ENCODE assay signal across 31 cellular contexts in genomic region chr1:75316230-75316629, GRCh38.
DNase-seq lines count a peak whose midpoint lies in the region; ATAC-seq, FAIRE-seq and TF ChIP-seq lines count a peak whose summit lies in the region.
"Had no signal": no experiment of that assay in that cellular context is flagged by ENCODE, and none has a peak within 500 bp of the region (broad histone marks: within the 10 kb centered on the region; RNA-seq: fewer than 3 reads in every experiment).

No MANE protein-coding gene starts in this region.

- no peak overlapping the region for H3K14ac ChIP-seq in H1 (ENCODE audit: insufficient read length)

- H3K4me1 ChIP-seq in H1 (replicated peaks in 1 of 4; ENCODE audit: control insufficient read depth in 3 of 4, insufficient read depth in 4 of 4, low read length in 3 of 4) (no peaks in the 10 kb centered on the region), mesendoderm (ENCODE audit: control insufficient read depth, low read depth, low read length) (peaks cover 2% of the 10 kb centered on the region)
- H3K4me1 ChIP-seq: A549; BE2C; BLaER1; BLaER1 treated with 17β-estradiol and CSF1 and Interleukin-3, amounts not matched to agents 10 nM and 100 nM; Caco-2 had no signal

- H3K23ac ChIP-seq in H1 (ENCODE audit: insufficient read length) (no peak overlapping the region), mesendoderm (ENCODE audit: low read length) (no peak overlapping the region)

- H2AFZ ChIP-seq in H1 (ENCODE audit: low read length) = no peak overlapping the region

- no peak for ATAC-seq in GM21381 (IDR thresholded peaks at IDR 0.05; ENCODE audit: unreplicated experiment)
- ATAC-seq: A549; CD8-positive, alpha-beta T cell had no signal

- DNase-seq in H1 (ENCODE audit: low read depth in 1 of 2, low spot score in 2 of 2) = no peak
- DNase-seq in mesendoderm = peak; percentile 69
- DNase-seq in iPS-NIHi7 (ENCODE audit: extremely low spot score) = no peak
- DNase-seq: 8988T; ACHN; AML-193; BE2C; C1 segment of cervical spinal cord; Caco-2; Calu3; CD4-positive, alpha-beta memory T cell; CD4-positive, alpha-beta T cell; CD4-positive, CD25-positive, alpha-beta regulatory T cell; CD8-positive, alpha-beta memory T cell; CD8-positive, alpha-beta T cell; COR-L47; DMS 273 treated with DMSO at 0.1 percent for 48 hours; DMS153; DMS53; DMS79; DMS79 treated with DMSO at 0.1 percent for 48 hours; DND-41; EL had no signal

- H3K9me3 ChIP-seq in H1 (ENCODE audit: insufficient read depth in 2 of 2, low read depth in 1 of 2, low read length in 1 of 2) = no peaks in the 10 kb centered on the region
- H3K9me3 ChIP-seq: A549; BE2C; BLaER1; BLaER1 treated with 17β-estradiol and CSF1 and Interleukin-3, amounts not matched to agents 10 nM and 100 nM; Caco-2 had no signal

- H4K91ac ChIP-seq in H1 (replicated peaks; ENCODE audit: insufficient read length, low read length) = no peak overlapping the region

- H4K5ac ChIP-seq in H1 (ENCODE audit: insufficient read length, low read depth, low read length) (no peak overlapping the region), mesendoderm (ENCODE audit: low read length) (no peak overlapping the region)

- no peak for TF ChIP-seq EP300 in H1 (IDR thresholded peaks at IDR 0.05; ENCODE audit: borderline replicate concordance in 1 of 2, low read depth in 2 of 2, low read length in 2 of 2)

- H3K18ac ChIP-seq in H1 (ENCODE audit: extremely low read depth, low read length) (no peak overlapping the region), mesendoderm (ENCODE audit: low read length) (no peak overlapping the region)

- CTCF ChIA-PET in H1 (lab: Charles Lee; ENCODE audit: partially characterized antibody) = interaction anchor here (5.4 kb wide), 1 partner anchor 12 kb away, joined by 25 read pairs; no protein-coding TSS in a partner anchor

- H3K56ac ChIP-seq in H1 (replicated peaks; ENCODE audit: insufficient read length, low read depth, low read length) = no peak overlapping the region
- H3K56ac ChIP-seq in mesendoderm (ENCODE audit: low read length) = no peak overlapping the region

- no peak for TF ChIP-seq POLR2A in H1 (IDR thresholded peaks at IDR 0.05; ENCODE audit: control extremely low read depth in 1 of 2, low read depth in 2 of 2, low read length in 2 of 2)

- H2BK120ac ChIP-seq in H1 (replicated peaks; ENCODE audit: low read depth, low read length) (no peak overlapping the region), mesendoderm (ENCODE audit: low read depth, low read length) (no peak overlapping the region)

- no peak overlapping the region for H3K4me2 ChIP-seq in H1 (ENCODE audit: insufficient read depth in 1 of 2, low read depth in 2 of 2, low read length in 2 of 2)
- no peak overlapping the region for H3K4me2 ChIP-seq in mesendoderm (ENCODE audit: low read length)
- H3K4me2 ChIP-seq: A549; BLaER1; BLaER1 treated with 17β-estradiol and CSF1 and Interleukin-3, amounts not matched to agents 10 nM and 100 nM had no signal

- no peak overlapping the region for H2BK12ac ChIP-seq in H1 (ENCODE audit: low read depth, low read length)

- H3K79me1 ChIP-seq in H1 (ENCODE audit: low read depth, low read length) = no peaks in the 10 kb centered on the region
- H3K79me1 ChIP-seq in mesendoderm (ENCODE audit: low read length) = no peaks in the 10 kb centered on the region

- H2BK15ac ChIP-seq in H1 (ENCODE audit: low read length) (no peak overlapping the region), mesendoderm (replicated peaks; ENCODE audit: low read depth) (no peak overlapping the region)

- H3K4me3 ChIP-seq in H1 (ENCODE audit: extremely low read depth in 1 of 4, insufficient read depth in 2 of 4, low read depth in 3 of 4, low read length in 4 of 4) (no peak overlapping the region), mesendoderm (ENCODE audit: low read length) (no peak overlapping the region)
- H3K4me3 ChIP-seq: A549; BLaER1; BLaER1 treated with 17β-estradiol and CSF1 and Interleukin-3, amounts not matched to agents 10 nM and 100 nM had no signal

- POLR2A ChIA-PET in H1 (lab: Charles Lee; ENCODE audit: partially characterized antibody) = interaction anchor here (0.7 kb wide), 1 partner anchor 12 kb away, joined by 3 read pairs; no protein-coding TSS in a partner anchor

- no peaks in the 10 kb centered on the region for H3K27me3 ChIP-seq in H1 (replicated peaks in 1 of 4; ENCODE audit: control insufficient read depth in 3 of 4, extremely low read depth in 1 of 4, insufficient read depth in 3 of 4, low read length in 3 of 4)
- no peaks in the 10 kb centered on the region for H3K27me3 ChIP-seq in mesendoderm (ENCODE audit: insufficient read depth, low read length, poor library complexity)
- H3K27me3 ChIP-seq: BE2C; BLaER1; BLaER1 treated with 17β-estradiol and CSF1 and Interleukin-3, amounts not matched to agents 10 nM and 100 nM had no signal

- H4K8ac ChIP-seq in H1 (ENCODE audit: extremely low read depth, insufficient read depth, low read length) = no peak overlapping the region
- H4K8ac ChIP-seq in mesendoderm (ENCODE audit: low read depth, low read length) = no peak overlapping the region

- no peak overlapping the region for H3K4ac ChIP-seq in H1 (replicated peaks; ENCODE audit: insufficient read length, low read depth, low read length)
- H3K4ac ChIP-seq in mesendoderm (ENCODE audit: low read depth, low read length) = no peak overlapping the region

- no peak overlapping the region for H2BK5ac ChIP-seq in H1 (ENCODE audit: low read depth, low read length)
- H2BK5ac ChIP-seq in mesendoderm (ENCODE audit: low read length) = no peak overlapping the region

- H3K36me3 ChIP-seq in H1 (ENCODE audit: control insufficient read depth in 2 of 4, insufficient read depth in 4 of 4, low read length in 3 of 4) (no peaks in the 10 kb centered on the region), mesendoderm (ENCODE audit: control insufficient read depth, insufficient read depth, low read length) (no peaks in the 10 kb centered on the region)
- H3K36me3 ChIP-seq: BE2C; BLaER1; BLaER1 treated with 17β-estradiol and CSF1 and Interleukin-3, amounts not matched to agents 10 nM and 100 nM had no signal

- no peak overlapping the region for H2AK5ac ChIP-seq in H1 (ENCODE audit: low read depth, low read length)
- no peak overlapping the region for H2AK5ac ChIP-seq in mesendoderm (ENCODE audit: low read length)

- H3K9ac ChIP-seq in H1 (replicated peaks in 1 of 4; ENCODE audit: extremely low read depth in 1 of 4, low read depth in 3 of 4, low read length in 3 of 4) (no peak overlapping the region), mesendoderm (ENCODE audit: low read length) (no peak overlapping the region)
- H3K9ac ChIP-seq: BLaER1; BLaER1 treated with 17β-estradiol and CSF1 and Interleukin-3, amounts not matched to agents 10 nM and 100 nM had no signal

- no peak overlapping the region for H2BK20ac ChIP-seq in H1 (ENCODE audit: low read length)

- 81% methylated on average over 1 of the region's 1 CpG; no CpG with 5 or more reads in 1 of the 2 experiments for WGBS in H1 (ENCODE audit: extremely low coverage in 1 of 2, insufficient coverage in 1 of 2, insufficient read length in 1 of 2, insufficient replicate concordance in 2 of 2, low coverage in 1 of 2, low lambda C conversion rate in 2 of 2, missing lambda C conversion rate in 1 of 2), 2 experiments
- no CpG with 5 or more reads among the region's 1 CpG for WGBS in mesendoderm (ENCODE audit: extremely low coverage, insufficient coverage, low lambda C conversion rate)

- H3K23me2 ChIP-seq in H1 (ENCODE audit: low read depth, low read length) = no peaks in the 10 kb centered on the region

- TF ChIP-seq CTCF in H1 (IDR thresholded peaks at IDR 0.05; ENCODE audit: control extremely low read depth in 1 of 3, insufficient read depth in 1 of 3, low read depth in 1 of 3, low read length in 3 of 3) = no peak

- H4K20me1 ChIP-seq in H1 (replicated peaks in 1 of 2; ENCODE audit: control insufficient read depth in 1 of 2, insufficient read depth in 2 of 2, low read length in 2 of 2) = no peaks in the 10 kb centered on the region
- H4K20me1 ChIP-seq: BLaER1; BLaER1 treated with 17β-estradiol and CSF1 and Interleukin-3, amounts not matched to agents 10 nM and 100 nM had no signal

- no peak for TF ChIP-seq RAD21 in H1 (IDR thresholded peaks at IDR 0.05 in 1 of 2, conservative IDR thresholded peaks at IDR 0.05 in 1 of 2; ENCODE audit: low read depth in 2 of 2, low read length in 2 of 2)

- H3K79me2 ChIP-seq in H1 (ENCODE audit: control insufficient read depth in 1 of 2, insufficient read depth in 2 of 2, low read length in 2 of 2) (no peaks in the 10 kb centered on the region), mesendoderm (ENCODE audit: control insufficient read depth, insufficient read depth, low read length) (no peaks in the 10 kb centered on the region)

- FAIRE-seq in H1 (lab: Jason Lieb, UNC) = peak; percentile 57
- FAIRE-seq: A204.1, A549, D721Med had no signal

- H3K27ac ChIP-seq in H1 (ENCODE audit: low read depth, low read length) = no peak overlapping the region
- no peak overlapping the region for H3K27ac ChIP-seq in mesendoderm (ENCODE audit: low read depth, low read length)
- H3K27ac ChIP-seq: 22Rv1; A549; BLaER1; BLaER1 treated with 17β-estradiol and CSF1 and Interleukin-3, amounts not matched to agents 10 nM and 100 nM; C4-2B had no signal

TF ChIP-seq in H1, 55 proteins besides CTCF, POLR2A, EP300 and RAD21:
- no peak for TF ChIP-seq HDAC2 (IDR thresholded peaks at IDR 0.05; ENCODE audit: borderline replicate concordance in 1 of 2, low read depth in 2 of 2, low read length in 2 of 2)
- TF ChIP-seq CREB1 (IDR thresholded peaks at IDR 0.05) = no peak
- peak; percentile 9; the same call in 1 of the 2 replicates for TF ChIP-seq CEBPB (IDR thresholded peaks at IDR 0.05; ENCODE audit: low read depth, low read length)
- TF ChIP-seq PHF8 (conservative IDR thresholded peaks at IDR 0.05; ENCODE audit: low read depth, low read length) = no peak
- TF ChIP-seq, protein P1, sequence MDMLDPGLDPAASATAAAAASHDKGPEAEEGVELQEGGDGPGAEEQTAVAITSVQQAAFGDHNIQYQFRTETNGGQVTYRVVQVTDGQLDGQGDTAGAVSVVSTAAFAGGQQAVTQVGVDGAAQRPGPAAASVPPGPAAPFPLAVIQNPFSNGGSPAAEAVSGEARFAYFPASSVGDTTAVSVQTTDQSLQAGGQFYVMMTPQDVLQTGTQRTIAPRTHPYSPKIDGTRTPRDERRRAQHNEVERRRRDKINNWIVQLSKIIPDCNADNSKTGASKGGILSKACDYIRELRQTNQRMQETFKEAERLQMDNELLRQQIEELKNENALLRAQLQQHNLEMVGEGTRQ (IDR thresholded peaks at IDR 0.05; ENCODE audit: low read length) = no peak
